Comparison of ENCODE assay signal across 1 cellular context in genomic region chr15:82587805-82588204, GRCh38.
TF ChIP-seq lines count a peak whose summit lies in the region.

No MANE protein-coding gene starts in this region.

TF ChIP-seq in WTC11, 78 proteins besides CTCF, POLR2A, EP300 and RAD21 (continued from another document):
- TF ChIP-seq NFYB (CRISPR knock-in tag; conservative IDR thresholded peaks at IDR 0.05; ENCODE audit: low read depth) (no peak), IRF1 (CRISPR knock-in tag; IDR thresholded peaks at IDR 0.05) (no peak), NFATC4 (CRISPR knock-in tag; IDR thresholded peaks at IDR 0.05) (no peak), FOXP4 (CRISPR knock-in tag; IDR thresholded peaks at IDR 0.05) (no peak), E2F5 (CRISPR knock-in tag; IDR thresholded peaks at IDR 0.05) (no peak), ATF6 (CRISPR knock-in tag; IDR thresholded peaks at IDR 0.05) (no peak), RORB (CRISPR knock-in tag; IDR thresholded peaks at IDR 0.05) (no peak), MAX (CRISPR knock-in tag; IDR thresholded peaks at IDR 0.05) (no peak), FOXP1 (CRISPR knock-in tag; IDR thresholded peaks at IDR 0.05; ENCODE audit: borderline replicate concordance) (no peak), USF2 (CRISPR knock-in tag; IDR thresholded peaks at IDR 0.05) (no peak), PRDM15 (CRISPR knock-in tag; IDR thresholded peaks at IDR 0.05) (no peak), SOX15 (CRISPR knock-in tag; IDR thresholded peaks at IDR 0.05) (no peak), ZBTB21 (CRISPR knock-in tag; IDR thresholded peaks at IDR 0.05; ENCODE audit: borderline replicate concordance) (no peak), STAT6 (CRISPR knock-in tag; conservative IDR thresholded peaks at IDR 0.05; ENCODE audit: low read depth) (no peak), CREB1 (CRISPR knock-in tag; IDR thresholded peaks at IDR 0.05) (no peak), PREB (CRISPR knock-in tag; IDR thresholded peaks at IDR 0.05; ENCODE audit: borderline replicate concordance) (no peak)
